39 cellular contexts compared by ENCODE assay signal in the genomic region with DNA sequence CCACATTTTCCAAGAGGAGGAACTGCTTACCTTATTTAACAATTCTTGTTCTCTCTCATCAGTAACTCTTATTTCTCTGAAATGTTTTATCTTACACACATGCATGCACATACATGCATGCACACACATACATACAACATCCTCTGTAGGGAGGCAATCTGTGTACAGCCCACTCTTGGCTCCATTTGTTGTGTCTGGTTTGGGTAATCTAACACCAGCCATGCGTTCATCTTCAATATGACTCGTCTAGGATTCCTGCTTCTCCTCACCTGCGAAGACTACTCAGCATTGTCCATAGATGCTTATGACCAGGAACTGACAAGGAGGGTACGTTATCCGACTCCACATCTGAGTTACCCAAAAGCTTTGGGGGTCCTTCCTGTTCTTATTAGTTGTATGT. TPM values are rescaled to one million over a fixed set of nuclear protein-coding genes. Genes with fewer than 3 reads are reported as not detected.
"Had no signal": no experiment of that assay in that cellular context is flagged by ENCODE, and none has a peak within 500 bp of the region (broad histone marks: within the 10 kb centered on the region; RNA-seq: fewer than 3 reads in every experiment).

No MANE protein-coding gene starts in this region.

- H3K4me2 ChIP-seq: KMS-11 had no signal

- H3K27me3 ChIP-seq: brain microvascular endothelial cell, Peyer's patch had no signal

- H3K36me3 Mint-ChIP-seq: activated naive CD8-positive, alpha-beta T cell treated with anti-CD3 and anti-CD28 coated beads for 36 hours; WTC11 had no signal

- FAIRE-seq: TTC549 had no signal

- H3K9me3 ChIP-seq: Peyer's patch had no signal

- H3K4me3 ChIP-seq: Peyer's patch had no signal

- H3K4me3 Mint-ChIP-seq: activated CD4-positive, alpha-beta memory T cell treated with anti-CD3 and anti-CD28 coated beads, Interleukin-2, amount 10 ng/mL, durations not matched to agents 7 days and 5 days; activated CD4-positive, alpha-beta T cell treated with anti-CD3 and anti-CD28 coated beads for 36 hours; activated naive CD8-positive, alpha-beta T cell treated with anti-CD3 and anti-CD28 coated beads for 36 hours; activated T-cell treated with anti-CD3 and anti-CD28 coated beads, Interleukin-2, amount 50 U/mL, for 72 hours; activated T-helper 17 cell treated with anti-CD3 and anti-CD28 coated beads, Interleukin-2, amount 50 U/mL, for 72 hours; T-helper 1 cell treated with Interleukin-12 subunit alpha and Interleukin-12 subunit beta and Interleukin-4 antibody, amounts not matched to agents 30 μg/mL and 1 μg/mL, for 36 hours; T-helper 2 cell treated with Interferon-gamma antibody and Interleukin-4, amounts not matched to agents 5 μg/mL and 100 μg/mL, for 36 hours; WTC11 had no signal

- H3K36me3 ChIP-seq: brain microvascular endothelial cell, Peyer's patch had no signal

- H3K4me1 ChIP-seq: Peyer's patch had no signal

- DNase-seq: activated CD4-positive, alpha-beta memory T cell treated with anti-CD3 and anti-CD28 coated beads, Interleukin-2, amount 10 ng/mL, durations not matched to agents 7 days and 5 days; activated CD4-positive, alpha-beta T cell treated with anti-CD3 and anti-CD28 coated beads for 36 hours; activated effector memory CD4-positive, alpha-beta T cell treated with anti-CD3 and anti-CD28 coated beads, Interleukin-2, amount 50 U/mL, for 16 hours; activated naive CD4-positive, alpha-beta T cell; activated naive CD4-positive, alpha-beta T cell treated with anti-CD3 and anti-CD28 coated beads, Interleukin-2, amount 50 U/mL, for 16 hours; activated naive CD8-positive, alpha-beta T cell treated with anti-CD3 and anti-CD28 coated beads for 36 hours; activated T-cell treated with anti-CD3 and anti-CD28 coated beads, Interleukin-2, amount 50 U/mL, for 1 hour; activated T-cell treated with anti-CD3 and anti-CD28 coated beads, Interleukin-2, amount 50 U/mL, for 72 hours; amniotic stem cell; aorta; brain microvascular endothelial cell; central memory CD4-positive, alpha-beta T cell; MM.1S; MV-4-11; NCI-H1092; NCI-H1436 treated with DMSO at 0.1 percent for 48 hours; NCI-H1694 treated with DMSO at 0.1 percent for 48 hours; NCI-H2029; NCI-H2107; NCI-H226; NCI-H446 treated with DMSO at 0.1 percent for 48 hours; NCI-H524; NCI-H69; NCI-H82; NK-92 treated with Interleukin-12 subunit alpha and Interleukin-12 subunit beta, amount 100 ng/mL, for 24 hours; PC-3; Peyer's patch; RPMI8226; SIG-M5 had no signal

- H3K9me3 Mint-ChIP-seq: activated CD4-positive, alpha-beta memory T cell treated with anti-CD3 and anti-CD28 coated beads, Interleukin-2, amount 10 ng/mL, durations not matched to agents 7 days and 5 days; activated naive CD8-positive, alpha-beta T cell treated with anti-CD3 and anti-CD28 coated beads for 36 hours; activated T-cell treated with anti-CD3 and anti-CD28 coated beads, Interleukin-2, amount 50 U/mL, for 72 hours; activated T-helper 17 cell treated with anti-CD3 and anti-CD28 coated beads, Interleukin-2, amount 50 U/mL, for 72 hours; T-helper 1 cell treated with Interleukin-12 subunit alpha and Interleukin-12 subunit beta and Interleukin-4 antibody, amounts not matched to agents 30 μg/mL and 1 μg/mL, for 36 hours; T-helper 2 cell treated with Interferon-gamma antibody and Interleukin-4, amounts not matched to agents 5 μg/mL and 100 μg/mL, for 36 hours; WTC11 had no signal

- ATAC-seq: activated CD4-positive, alpha-beta T cell treated with anti-CD3 and anti-CD28 coated beads for 36 hours; activated CD4-positive, CD25-positive, alpha-beta regulatory T cell treated with anti-CD3 and anti-CD28 coated beads, Interleukin-2, amount 50 U/mL, for 24 hours; activated T-cell treated with anti-CD3 and anti-CD28 coated beads, Interleukin-2, amount 50 U/mL, for 72 hours; activated T-helper 17 cell treated with anti-CD3 and anti-CD28 coated beads, Interleukin-2, amount 50 U/mL, for 72 hours; PC-3; Right ventricle myocardium inferior; WTC11 had no signal

- H3K9ac ChIP-seq: KMS-11 had no signal

- H3K4me1 Mint-ChIP-seq: activated CD4-positive, alpha-beta memory T cell treated with anti-CD3 and anti-CD28 coated beads, Interleukin-2, amount 10 ng/mL, durations not matched to agents 7 days and 5 days; activated CD4-positive, alpha-beta T cell treated with anti-CD3 and anti-CD28 coated beads for 36 hours; activated naive CD8-positive, alpha-beta T cell treated with anti-CD3 and anti-CD28 coated beads for 36 hours; activated T-helper 17 cell treated with anti-CD3 and anti-CD28 coated beads, Interleukin-2, amount 50 U/mL, for 72 hours had no signal

- H3K27ac ChIP-seq: brain microvascular endothelial cell, KMS-11, Peyer's patch had no signal

- H3K27ac Mint-ChIP-seq: activated CD4-positive, alpha-beta memory T cell treated with anti-CD3 and anti-CD28 coated beads, Interleukin-2, amount 10 ng/mL, durations not matched to agents 7 days and 5 days; activated CD4-positive, alpha-beta T cell treated with anti-CD3 and anti-CD28 coated beads for 36 hours; activated naive CD8-positive, alpha-beta T cell treated with anti-CD3 and anti-CD28 coated beads for 36 hours; activated T-cell treated with anti-CD3 and anti-CD28 coated beads, Interleukin-2, amount 50 U/mL, for 72 hours; activated T-helper 17 cell treated with anti-CD3 and anti-CD28 coated beads, Interleukin-2, amount 50 U/mL, for 72 hours; T-helper 1 cell treated with Interleukin-12 subunit alpha and Interleukin-12 subunit beta and Interleukin-4 antibody, amounts not matched to agents 30 μg/mL and 1 μg/mL, for 36 hours; T-helper 2 cell treated with Interferon-gamma antibody and Interleukin-4, amounts not matched to agents 5 μg/mL and 100 μg/mL, for 36 hours; WTC11 had no signal

RNA-seq across cellular contexts. Expression of gene LYPD6B, which starts 18.0 kb away (rescaled TPM):
- total RNA-seq: activated CD4-positive, alpha-beta T cell treated with anti-CD3 and anti-CD28 coated beads for 36 hours; activated CD8-positive, alpha-beta memory T cell treated with anti-CD3 and anti-CD28 coated beads for 36 hours; activated naive CD8-positive, alpha-beta T cell treated with anti-CD3 and anti-CD28 coated beads for 36 hours; activated T-cell treated with anti-CD3 and anti-CD28 coated beads, Interleukin-2, amount 50 U/mL, for 72 hours; activated T-helper 17 cell treated with anti-CD3 and anti-CD28 coated beads, Interleukin-2, amount 50 U/mL, for 72 hours; aorta; Right ventricle myocardium inferior; SK-MEL-5 had no signal
